Comparison of ENCODE assay signal across 8 cellular contexts in the genomic region with DNA sequence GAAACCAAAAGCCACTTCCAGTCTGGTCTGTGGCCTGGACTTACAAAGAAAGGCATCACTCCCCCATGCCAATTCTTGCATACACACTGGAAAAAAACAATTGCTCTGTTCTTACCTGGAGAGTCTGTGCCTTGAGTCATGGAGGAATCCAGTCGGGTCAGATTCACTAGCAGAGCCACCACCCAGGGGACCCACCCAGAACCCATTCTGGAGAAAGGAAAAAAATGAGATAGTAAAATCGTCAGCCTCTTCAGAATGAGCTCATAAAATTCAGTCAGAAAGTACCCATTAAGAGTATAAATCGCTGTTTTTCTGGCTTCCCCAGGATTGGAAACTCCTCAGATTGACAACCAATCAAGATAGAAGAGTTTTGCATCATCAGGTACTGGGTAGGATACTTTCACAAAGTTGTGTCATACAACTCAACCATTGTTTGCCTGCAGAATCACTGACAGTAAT. TPM values are rescaled to one million over a fixed set of nuclear protein-coding genes. Genes with fewer than 3 reads are reported as not detected.
DNase-seq lines count a peak whose midpoint lies in the region; ATAC-seq and TF ChIP-seq lines count a peak whose summit lies in the region.

A gene (minus strand): TSS at position 257 of the 459 bp plus-strand sequence. CDS start 51 bp downstream, at position 206.

- intact Hi-C loops in body of pancreas (cut with DNase I) (no loop called here), stomach (cut with DNase I; ENCODE audit: low total_unique reads) (no loop called here)

- peak within 1 kb of the TSS in 1 of 2 donors; percentile 24 for H3K9ac ChIP-seq in mucosa of rectum (ENCODE audit: low read depth in 1 of 2, low read length in 2 of 2)

- no peaks in the 10 kb centered on the region for H3K9me3 ChIP-seq in body of pancreas
- H3K9me3 ChIP-seq in mucosa of rectum (ENCODE audit: control insufficient read depth in 2 of 2, low read length in 2 of 2): no peaks in the 10 kb centered on the region
- no peaks in the 10 kb centered on the region for H3K9me3 ChIP-seq in stomach

- no peak within 1 kb of the TSS for H3K27ac ChIP-seq in body of pancreas
- H3K27ac ChIP-seq in mucosa of rectum (ENCODE audit: low read depth in 2 of 2, low read length in 2 of 2): peak within 1 kb of the TSS; percentile 37 to 59
- peak within 1 kb of the TSS in 1 of 5 donors; percentile 45 for H3K27ac ChIP-seq in stomach

- H3K36me3 ChIP-seq in body of pancreas (replicated peaks in 1 of 2; ENCODE audit: insufficient read depth in 1 of 2, low read depth in 2 of 2) (no peaks in the 10 kb centered on the region), mucosa of rectum (ENCODE audit: control insufficient read depth in 2 of 2, insufficient read depth in 2 of 2, low read length in 2 of 2) (no peaks in the 10 kb centered on the region), stomach (no peaks in the 10 kb centered on the region)

- WGBS in body of pancreas, 2 donors: 56 to 59% methylated on average over 3 of the region's 3 CpGs
- WGBS in stomach, 5 donors: 31 to 66% (median 42%) methylated on average over 3 of the region's 3 CpGs

- H3K27me3 ChIP-seq in body of pancreas (no peaks in the 10 kb centered on the region), mucosa of rectum (ENCODE audit: control insufficient read depth in 2 of 2, insufficient read depth in 2 of 2, low read length in 2 of 2) (peaks cover 0 to 4% of the 10 kb centered on the region in 2 donors), stomach (peaks cover 0 to 9% (median 0%) of the 10 kb centered on the region in 3 donors)

- no peaks in the 10 kb centered on the region for H3K4me1 ChIP-seq in body of pancreas
- no peaks in the 10 kb centered on the region for H3K4me1 ChIP-seq in mucosa of rectum (ENCODE audit: control insufficient read depth in 2 of 2, insufficient read depth in 2 of 2, low read length in 2 of 2)
- H3K4me1 ChIP-seq in stomach: no peaks in the 10 kb centered on the region

- DNase-seq in GM10266 (ENCODE audit: extremely low spot score) (peak; percentile 83), body of pancreas (no peak), OCI-M2 (lab: John Stamatoyannopoulos, UW; ENCODE audit: unreplicated experiment) (no peak), NCI-H1105 (lab: John Stamatoyannopoulos, UW) (no peak), stomach (no peak), NCI-H2029 treated with DMSO at 0.1 percent for 48 hours (lab: John Stamatoyannopoulos, UW) (no peak)

- TF ChIP-seq CTCF in GM10266 (IDR thresholded peaks at IDR 0.05; ENCODE audit: control insufficient read depth, insufficient read depth, low read depth, missing control alignments): no peak
- TF ChIP-seq CTCF in body of pancreas (IDR thresholded peaks at IDR 0.05): no peak
- no peak for TF ChIP-seq CTCF in stomach (IDR thresholded peaks at IDR 0.05)

- H3K4me3 ChIP-seq in body of pancreas (no peak within 1 kb of the TSS), mucosa of rectum (ENCODE audit: low read length in 2 of 2) (peak within 1 kb of the TSS; percentile 6 to 57), stomach (peak within 1 kb of the TSS in 1 of 4 donors; percentile 3)

- ATAC-seq in HG02852 (IDR thresholded peaks at IDR 0.05; ENCODE audit: unreplicated experiment) (peak; percentile 61), body of pancreas (peak; percentile 45)

- TF ChIP-seq POLR2A in body of pancreas (IDR thresholded peaks at IDR 0.05) (no peak), stomach (IDR thresholded peaks at IDR 0.05) (no peak)

- TF ChIP-seq EP300 in stomach (IDR thresholded peaks at IDR 0.05): no peak

RNA-seq across cellular contexts. Expression of the gene that starts here (rescaled TPM):
- total RNA-seq in body of pancreas: not detected
- total RNA-seq in stomach: 10 to 100 TPM in 1 of 5 donors, 1 to 10 TPM in 2, not detected in 2; 1.3 to 62.9 (median 2.9) TPM
- polyA plus RNA-seq in stomach: 1 to 10 TPM in 2 of 3 donors, under 1 TPM in 1; 0.81 to 5.0 (median 1.2) TPM

Comparison
In these comparisons a context has a peak if more than half of its experiments do, and no peak if none do; other contexts are left out.
1. Peak in ATAC-seq in body of pancreas; RNA of the gene not detected or under 1 TPM.
2. H3K27ac ChIP-seq: peak in mucosa of rectum (2 of 2); none in body of pancreas (0 of 4).
3. H3K4me3 ChIP-seq: peak in mucosa of rectum (2 of 2); none in body of pancreas (0 of 2).